20 cellular contexts compared by ENCODE assay signal in the genomic region with DNA sequence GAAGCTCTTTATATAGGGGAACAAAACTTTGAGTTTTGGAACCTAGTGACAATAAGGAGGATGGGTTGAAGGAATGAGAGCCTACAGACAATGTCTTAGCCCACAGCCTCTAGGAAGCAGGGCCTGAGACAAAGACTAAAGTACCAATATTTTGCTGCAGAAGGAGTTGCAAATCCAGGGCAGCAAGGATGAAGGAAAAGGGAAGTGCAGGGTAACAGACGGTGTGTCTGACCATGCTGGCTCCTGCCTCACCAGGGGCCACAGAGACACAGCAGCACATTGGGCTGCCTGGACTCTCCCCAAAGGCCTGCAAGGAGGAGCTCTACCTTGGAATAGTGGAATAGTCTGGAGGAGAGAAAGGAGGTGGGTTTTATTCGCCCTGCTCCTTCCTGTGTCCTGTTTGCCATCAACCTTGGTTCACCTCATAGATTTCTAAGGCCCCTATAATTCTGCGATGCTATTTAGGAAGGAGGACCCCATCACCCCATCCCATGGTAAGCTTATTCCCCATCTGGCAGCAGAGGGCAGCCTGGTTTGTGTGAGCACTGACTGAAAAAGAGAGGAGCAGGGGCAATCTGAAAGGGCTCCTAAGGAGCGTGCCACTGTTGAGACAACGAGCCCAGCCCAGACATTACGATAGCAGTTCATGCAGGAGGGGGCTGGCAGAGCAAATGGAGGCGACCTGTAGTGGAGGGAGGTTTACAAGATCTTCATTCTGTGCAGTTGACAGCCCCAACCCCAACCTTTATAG.
DNase-seq lines count a peak whose midpoint lies in the region; ATAC-seq, FAIRE-seq and TF ChIP-seq lines count a peak whose summit lies in the region.
"Had no signal": no experiment of that assay in that cellular context is flagged by ENCODE, and none has a peak within 500 bp of the region (broad histone marks: within the 10 kb centered on the region; RNA-seq: fewer than 3 reads in every experiment).

No MANE protein-coding gene starts in this region.

- TF ChIP-seq CTCF in GM23338 (conservative IDR thresholded peaks at IDR 0.05; ENCODE audit: low read depth in 2 of 2) = peak in 1 of 2 experiments; percentile 29; a peak in 1 of 4 replicates
- no peak for TF ChIP-seq CTCF in K562 (IDR thresholded peaks at IDR 0.05 in 2 of 3, conservative IDR thresholded peaks at IDR 0.05 in 1 of 3; ENCODE audit: insufficient read depth in 2 of 3, low read depth in 1 of 3, low read length in 3 of 3)

- TF ChIP-seq EP300 in K562 (IDR thresholded peaks at IDR 0.05; ENCODE audit: low read length) = no peak

- peaks cover 22% of the 10 kb centered on the region for H3K4me1 Mint-ChIP-seq in GM23338
- peaks cover 23 to 34% (median 24%) of the 10 kb centered on the region in 3 donors for H3K4me1 Mint-ChIP-seq in naive B cell

- H3K9me3 Mint-ChIP-seq in GM23338 (no peaks in the 10 kb centered on the region), naive B cell (no peaks in the 10 kb centered on the region)
- H3K9me3 Mint-ChIP-seq: activated CD4-positive, alpha-beta memory T cell treated with anti-CD3 and anti-CD28 coated beads for 36 hours; stimulated activated naive CD8-positive, alpha-beta T cell treated with anti-CD3 and anti-CD28 coated beads, Interleukin-15, amount 100 ng/mL, for 72 hours had no signal

- no peak for FAIRE-seq in K562 (lab: Jason Lieb, UNC)

- no peak for DNase-seq in GM23338 (ENCODE audit: low spot score)
- DNase-seq in Kasumi-1 (lab: John Stamatoyannopoulos, UW) = peak; percentile 42 to 44
- DNase-seq in K562 (ENCODE audit: extremely low read depth in 1 of 4, low spot score in 3 of 4) = no peak
- DNase-seq in naive B cell = no peak
- no peak for DNase-seq in left lobe of liver (ENCODE audit: low spot score)
- no peak for DNase-seq in NCI-H1105 treated with DMSO at 0.1 percent for 48 hours (lab: John Stamatoyannopoulos, UW)
- no peak for DNase-seq in head of caudate nucleus
- DNase-seq: activated CD4-positive, alpha-beta memory T cell treated with anti-CD3 and anti-CD28 coated beads for 36 hours; activated T-cell treated with anti-CD3 and anti-CD28 coated beads for 4 hours; central memory CD4-positive, alpha-beta T cell; COR-L47; esophagus squamous epithelium; NCI-H1436 treated with DMSO at 0.1 percent for 48 hours; NCI-H2171 treated with DMSO at 0.1 percent for 48 hours; NCI-H526; SJCRH30; stimulated activated naive CD8-positive, alpha-beta T cell treated with anti-CD3 and anti-CD28 coated beads, Interleukin-15, amount 100 ng/mL, for 72 hours; T-helper 2 cell had no signal

- H3K27ac ChIP-seq in GM23338 (ENCODE audit: low read depth) (no peak overlapping the region), K562 (ENCODE audit: extremely low read depth, low read depth, low read length) (no peak overlapping the region)
- H3K27ac ChIP-seq: esophagus squamous epithelium, SJCRH30, VCaP had no signal

- H3K27me3 Mint-ChIP-seq in GM23338 (ENCODE audit: insufficient read depth, low read depth, poor library complexity) (peaks cover 4% of the 10 kb centered on the region), naive B cell (no peaks in the 10 kb centered on the region)
- H3K27me3 Mint-ChIP-seq: activated CD4-positive, alpha-beta memory T cell treated with anti-CD3 and anti-CD28 coated beads for 36 hours; stimulated activated naive CD8-positive, alpha-beta T cell treated with anti-CD3 and anti-CD28 coated beads, Interleukin-15, amount 100 ng/mL, for 72 hours; type B pancreatic cell had no signal

- H3K36me3 Mint-ChIP-seq in GM23338 (ENCODE audit: low read depth) = no peaks in the 10 kb centered on the region
- peaks cover 9 to 17% of the 10 kb centered on the region in 2 donors for H3K36me3 Mint-ChIP-seq in naive B cell

- no peaks in the 10 kb centered on the region for H3K36me3 ChIP-seq in GM23338 (ENCODE audit: insufficient read depth)
- H3K36me3 ChIP-seq in K562 (ENCODE audit: control insufficient read depth, insufficient read depth, low read length) = no peaks in the 10 kb centered on the region
- H3K36me3 ChIP-seq: SJCRH30 had no signal

- WGBS in K562 (ENCODE audit: insufficient coverage, low coverage, missing lambda C conversion rate) = 54% methylated on average over 7 of the region's 7 CpGs

- H4K20me1 ChIP-seq in GM23338 (replicated peaks; ENCODE audit: insufficient read depth) = no peaks in the 10 kb centered on the region
- no peaks in the 10 kb centered on the region for H4K20me1 ChIP-seq in K562 (replicated peaks; ENCODE audit: control insufficient read depth, insufficient read depth, low read length)

- H3K9me1 ChIP-seq in K562 (ENCODE audit: control insufficient read depth, insufficient read depth, low read length) = no peaks in the 10 kb centered on the region

- POLR2A ChIA-PET in K562 (lab: Yijun Ruan, JAX) = interaction anchor here (0.6 kb wide), 1 partner anchor 542 kb away, joined by 4 read pairs; no protein-coding TSS in a partner anchor

- CTCF ChIA-PET in K562 (lab: Yijun Ruan, JAX; ENCODE audit: low intra/inter-chr PET ratio) = no interaction called here

- no peaks in the 10 kb centered on the region for H3F3A ChIP-seq in GM23338 (replicated peaks; ENCODE audit: low read depth)

- 0 out of 2 replicates have a peak, but pooled peaks cover 4% of the 10 kb centered on the region for H3K4me1 ChIP-seq in GM23338 (ENCODE audit: insufficient read depth)
- H3K4me1 ChIP-seq in K562 (replicated peaks in 1 of 2; ENCODE audit: control insufficient read depth in 2 of 2, insufficient read depth in 2 of 2, low read length in 2 of 2) = peaks cover 0 to 4% of the 10 kb centered on the region in 2 experiments; a peak in 2 of 5 replicates

- no peak overlapping the region for H3K9ac ChIP-seq in K562 (ENCODE audit: insufficient read depth in 1 of 2, low read depth in 2 of 2, low read length in 2 of 2)

- no peak overlapping the region for H3K4me3 Mint-ChIP-seq in GM23338
- peak overlapping the region in 1 of 8 donors; percentile 31 for H3K4me3 Mint-ChIP-seq in naive B cell
- H3K4me3 Mint-ChIP-seq: activated CD4-positive, alpha-beta memory T cell treated with anti-CD3 and anti-CD28 coated beads for 36 hours; stimulated activated naive CD8-positive, alpha-beta T cell treated with anti-CD3 and anti-CD28 coated beads, Interleukin-15, amount 100 ng/mL, for 72 hours; type B pancreatic cell had no signal

- TF ChIP-seq RAD21 in K562 (CRISPR knock-in tag; conservative IDR thresholded peaks at IDR 0.05 in 1 of 2, IDR thresholded peaks at IDR 0.05 in 1 of 2) = no peak

- no peak overlapping the region for H3K4me3 ChIP-seq in GM23338
- H3K4me3 ChIP-seq in K562 = no peak overlapping the region
- H3K4me3 ChIP-seq: esophagus squamous epithelium, SJCRH30 had no signal

- no peaks in the 10 kb centered on the region for H3K9me2 ChIP-seq in GM23338 (ENCODE audit: insufficient read depth)

- no peak for TF ChIP-seq POLR2A in K562 (conservative IDR thresholded peaks at IDR 0.05)

- intact Hi-C loops in K562 (cut with micrococcal nuclease) (no loop called here), head of caudate nucleus (cut with DNase I) (no loop called here)

- peak; percentile 70 for ATAC-seq in GM23338
- no peak for ATAC-seq in K562
- no peak for ATAC-seq in naive B cell (ENCODE audit: low read depth in 2 of 2)
- ATAC-seq in left lobe of liver = no peak
- ATAC-seq: stimulated activated naive CD8-positive, alpha-beta T cell treated with anti-CD3 and anti-CD28 coated beads, Interleukin-15, amount 100 ng/mL, for 72 hours had no signal

- in situ Hi-C loops in K562 (cut with MboI) = no loop called here

- H3K27me3 ChIP-seq in GM23338 (ENCODE audit: insufficient read depth) (no peaks in the 10 kb centered on the region), K562 (ENCODE audit: control insufficient read depth in 2 of 2, insufficient read depth in 2 of 2, low read length in 2 of 2) (no peaks in the 10 kb centered on the region)
- H3K27me3 ChIP-seq: esophagus squamous epithelium, SJCRH30 had no signal

- H2AFZ ChIP-seq in GM23338 (no peak overlapping the region), K562 (ENCODE audit: low read depth, low read length) (no peak overlapping the region)

- H3K27ac Mint-ChIP-seq in GM23338 = no peak overlapping the region
- peak overlapping the region; percentile 50 to 93 (median 73) for H3K27ac Mint-ChIP-seq in naive B cell
- H3K27ac Mint-ChIP-seq: activated CD4-positive, alpha-beta memory T cell treated with anti-CD3 and anti-CD28 coated beads for 36 hours; type B pancreatic cell had no signal

- H3K9me3 ChIP-seq in K562 (replicated peaks; ENCODE audit: control insufficient read depth, insufficient read depth, low read depth, low read length) = no peaks in the 10 kb centered on the region
- H3K9me3 ChIP-seq: esophagus squamous epithelium, SJCRH30 had no signal

- H3K79me2 ChIP-seq in GM23338 (replicated peaks; ENCODE audit: insufficient read depth) = no peaks in the 10 kb centered on the region
- H3K79me2 ChIP-seq in K562 (ENCODE audit: control insufficient read depth, insufficient read depth, low read length) = no peaks in the 10 kb centered on the region

- no TSS peak for BruUV-seq in K562 (replicated peaks; lab: Mats Ljungman, UMichigan)

- H3K4me2 ChIP-seq in GM23338 = no peak overlapping the region
- no peak overlapping the region for H3K4me2 ChIP-seq in K562 (ENCODE audit: insufficient read depth, low read length)

TF ChIP-seq in GM23338, 12 proteins besides CTCF, POLR2A, EP300 and RAD21 (continues in another document):
- TF ChIP-seq ZNF331 (CRISPR knock-in tag; IDR thresholded peaks at IDR 0.05; ENCODE audit: low read depth) = no peak

TF ChIP-seq in K562, 482 proteins besides CTCF, POLR2A, EP300 and RAD21 (continues in another document):
- TF ChIP-seq HDAC3 (IDR thresholded peaks at IDR 0.05; ENCODE audit: borderline replicate concordance, partially characterized antibody) = no peak
- TF ChIP-seq SPI1 (IDR thresholded peaks at IDR 0.05; ENCODE audit: borderline replicate concordance, low read depth, low read length) = peak; percentile 53; the same call in 1 of the 2 replicates
- TF ChIP-seq KDM1A (IDR thresholded peaks at IDR 0.05) = no peak
- TF ChIP-seq JUN (IDR thresholded peaks at IDR 0.05; ENCODE audit: borderline replicate concordance, low read depth, low read length) = no peak
- TF ChIP-seq JUN (CRISPR knock-in tag; IDR thresholded peaks at IDR 0.05; ENCODE audit: borderline replicate concordance) = no peak
- TF ChIP-seq, protein P1, sequence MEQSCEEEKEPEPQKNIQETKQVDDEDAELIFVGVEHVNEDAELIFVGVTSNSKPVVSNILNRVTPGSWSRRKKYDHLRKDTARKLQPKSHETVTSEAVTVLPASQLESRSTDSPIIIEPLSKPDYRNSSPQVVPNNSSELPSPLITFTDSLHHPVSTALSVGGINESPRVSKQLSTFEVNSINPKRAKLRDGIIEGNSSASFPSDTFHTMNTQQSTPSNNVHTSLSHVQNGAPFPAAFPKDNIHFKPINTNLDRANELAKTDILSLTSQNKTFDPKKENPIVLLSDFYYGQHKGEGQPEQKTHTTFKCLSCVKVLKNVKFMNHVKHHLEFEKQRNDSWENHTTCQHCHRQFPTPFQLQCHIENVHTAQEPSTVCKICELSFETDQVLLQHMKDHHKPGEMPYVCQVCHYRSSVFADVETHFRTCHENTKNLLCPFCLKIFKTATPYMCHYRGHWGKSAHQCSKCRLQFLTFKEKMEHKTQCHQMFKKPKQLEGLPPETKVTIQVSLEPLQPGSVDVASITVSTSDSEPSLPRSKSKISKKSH (CRISPR knock-in tag; IDR thresholded peaks at IDR 0.05) = no peak
- TF ChIP-seq NBN (IDR thresholded peaks at IDR 0.05; ENCODE audit: low read depth) = no peak
- no peak for TF ChIP-seq ETV1 (tag; conservative IDR thresholded peaks at IDR 0.05; ENCODE audit: low read depth)

Comparison
In these comparisons a context has a peak if more than half of its experiments do, and no peak if none do; other contexts are left out.
1. DNase-seq: peak in Kasumi-1 (2 of 2); none in GM23338 (single experiment), K562 (0 of 4), naive B cell (single experiment), left lobe of liver (single experiment), NCI-H1105 treated with DMSO at 0.1 percent for 48 hours (single experiment) and head of caudate nucleus (0 of 42).